Comparison of ENCODE assay signal across 2 cellular contexts in genomic region chr14:99573000-99573330, GRCh38.
TF ChIP-seq lines count a peak whose summit lies in the region.

No MANE protein-coding gene starts in this region.

TF ChIP-seq in Ishikawa, 13 proteins besides CTCF, POLR2A, EP300 and RAD21:
- TF ChIP-seq TAF1 (IDR thresholded peaks at IDR 0.05; ENCODE audit: low read depth): 0 out of 2 replicates have a peak, but pooled peaks have one; percentile 15
- no peak for TF ChIP-seq ZBTB7A (IDR thresholded peaks at IDR 0.05; ENCODE audit: low read depth)
- TF ChIP-seq MAX (IDR thresholded peaks at IDR 0.05): 0 out of 2 replicates have a peak, but pooled peaks have one; percentile 28

TF ChIP-seq in H1, 55 proteins besides CTCF, POLR2A, EP300 and RAD21:
- TF ChIP-seq SP4 (IDR thresholded peaks at IDR 0.05; ENCODE audit: low read length) (no peak), JUN (IDR thresholded peaks at IDR 0.05; ENCODE audit: low read depth, low read length) (no peak), MAX (IDR thresholded peaks at IDR 0.05) (no peak), SUZ12 (IDR thresholded peaks at IDR 0.05; ENCODE audit: low read length) (no peak), HDAC2 (IDR thresholded peaks at IDR 0.05; ENCODE audit: borderline replicate concordance in 1 of 2, low read depth in 2 of 2, low read length in 2 of 2) (no peak), HDAC6 (IDR thresholded peaks at IDR 0.05; ENCODE audit: low read depth, low read length) (no peak), BCL11A (IDR thresholded peaks at IDR 0.05; ENCODE audit: low read depth in 2 of 2, low read length in 2 of 2) (no peak), BACH1 (IDR thresholded peaks at IDR 0.05; ENCODE audit: low read length) (no peak), SAP30 (IDR thresholded peaks at IDR 0.05; ENCODE audit: insufficient read depth, insufficient replicate concordance, low read length) (no peak), POLR2AphosphoS5 (IDR thresholded peaks at IDR 0.05; ENCODE audit: low read depth, low read length) (no peak), USF2 (IDR thresholded peaks at IDR 0.05; ENCODE audit: low read length) (no peak), POU5F1 (IDR thresholded peaks at IDR 0.05; ENCODE audit: low read depth, low read length) (no peak), CREB1 (IDR thresholded peaks at IDR 0.05) (no peak), CEBPB (IDR thresholded peaks at IDR 0.05; ENCODE audit: low read depth, low read length) (no peak), SP2 (IDR thresholded peaks at IDR 0.05; ENCODE audit: low read length) (no peak), NANOG (IDR thresholded peaks at IDR 0.05; ENCODE audit: insufficient read depth, low read depth, low read length, poor library complexity, severe bottlenecking) (no peak), BRCA1 (IDR thresholded peaks at IDR 0.05; ENCODE audit: low read depth, low read length) (no peak)
